25 cellular contexts compared by ENCODE assay signal in the genomic region with DNA sequence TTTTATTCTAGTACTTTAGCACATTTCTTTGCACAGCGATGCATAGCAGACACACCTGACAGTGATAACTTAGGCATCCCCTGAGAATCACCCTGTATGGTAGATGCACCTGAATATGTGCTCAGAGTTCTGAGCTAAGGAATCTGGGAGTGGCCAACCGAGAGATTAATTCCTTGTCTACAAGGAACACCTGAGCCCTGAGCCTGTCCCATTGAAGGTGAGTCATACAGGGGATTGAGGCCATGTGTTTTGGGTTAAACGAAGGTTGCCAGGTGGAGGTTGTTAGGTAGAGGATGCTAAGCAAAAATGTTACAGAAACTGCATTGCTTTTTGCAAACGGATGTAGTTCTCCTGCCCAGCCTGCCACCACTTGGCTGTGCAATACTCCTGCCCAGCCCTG.
"Had no signal": no experiment of that assay in that cellular context is flagged by ENCODE, and none has a peak within 500 bp of the region (broad histone marks: within the 10 kb centered on the region; RNA-seq: fewer than 3 reads in every experiment).

No MANE protein-coding gene starts in this region.

- H3K27me3 ChIP-seq: ascending aorta, gastroesophageal sphincter, testis, transverse colon, uterus had no signal

- H3K27me3 Mint-ChIP-seq: brain had no signal

- H3K27ac Mint-ChIP-seq: activated CD4-positive, alpha-beta memory T cell treated with anti-CD3 and anti-CD28 coated beads, Interleukin-2, amount 10 ng/mL, durations not matched to agents 7 days and 5 days; activated CD4-positive, alpha-beta T cell treated with anti-CD3 and anti-CD28 coated beads, Interleukin-2, amount 10 ng/mL, durations not matched to agents 7 days and 5 days; activated naive CD4-positive, alpha-beta T cell treated with anti-CD3 and anti-CD28 coated beads, Interleukin-2, amount 10 ng/mL, durations not matched to agents 7 days and 5 days; activated naive CD8-positive, alpha-beta T cell treated with anti-CD3 and anti-CD28 coated beads, Interleukin-2, amount 10 ng/mL, durations not matched to agents 7 days and 5 days; activated T-cell treated with anti-CD3 and anti-CD28 coated beads, Interleukin-2, amount 50 U/mL, for 24 hours; brain; nephron had no signal

- H3K36me3 Mint-ChIP-seq: activated naive CD4-positive, alpha-beta T cell treated with anti-CD3 and anti-CD28 coated beads, Interleukin-2, amount 10 ng/mL, durations not matched to agents 7 days and 5 days; activated naive CD8-positive, alpha-beta T cell treated with anti-CD3 and anti-CD28 coated beads, Interleukin-2, amount 10 ng/mL, durations not matched to agents 7 days and 5 days had no signal

- H3K36me3 ChIP-seq: ascending aorta, gastroesophageal sphincter, left ventricle myocardium inferior, transverse colon, uterus had no signal

- H3K4me1 Mint-ChIP-seq: activated CD4-positive, alpha-beta memory T cell treated with anti-CD3 and anti-CD28 coated beads, Interleukin-2, amount 10 ng/mL, durations not matched to agents 7 days and 5 days; activated CD4-positive, alpha-beta T cell treated with anti-CD3 and anti-CD28 coated beads, Interleukin-2, amount 10 ng/mL, durations not matched to agents 7 days and 5 days; activated naive CD4-positive, alpha-beta T cell treated with anti-CD3 and anti-CD28 coated beads, Interleukin-2, amount 10 ng/mL, durations not matched to agents 7 days and 5 days; activated naive CD8-positive, alpha-beta T cell treated with anti-CD3 and anti-CD28 coated beads, Interleukin-2, amount 10 ng/mL, durations not matched to agents 7 days and 5 days; brain had no signal

- H3K4me3 Mint-ChIP-seq: activated CD4-positive, alpha-beta memory T cell treated with anti-CD3 and anti-CD28 coated beads, Interleukin-2, amount 10 ng/mL, durations not matched to agents 7 days and 5 days; activated CD4-positive, alpha-beta T cell treated with anti-CD3 and anti-CD28 coated beads, Interleukin-2, amount 10 ng/mL, durations not matched to agents 7 days and 5 days; activated naive CD4-positive, alpha-beta T cell treated with anti-CD3 and anti-CD28 coated beads, Interleukin-2, amount 10 ng/mL, durations not matched to agents 7 days and 5 days; activated naive CD8-positive, alpha-beta T cell treated with anti-CD3 and anti-CD28 coated beads, Interleukin-2, amount 10 ng/mL, durations not matched to agents 7 days and 5 days; activated T-cell treated with anti-CD3 and anti-CD28 coated beads, Interleukin-2, amount 50 U/mL, for 24 hours; brain; nephron had no signal

- H3K9me3 Mint-ChIP-seq: activated CD4-positive, alpha-beta memory T cell treated with anti-CD3 and anti-CD28 coated beads, Interleukin-2, amount 10 ng/mL, durations not matched to agents 7 days and 5 days; activated CD4-positive, alpha-beta T cell treated with anti-CD3 and anti-CD28 coated beads, Interleukin-2, amount 10 ng/mL, durations not matched to agents 7 days and 5 days; activated naive CD4-positive, alpha-beta T cell treated with anti-CD3 and anti-CD28 coated beads, Interleukin-2, amount 10 ng/mL, durations not matched to agents 7 days and 5 days; activated naive CD8-positive, alpha-beta T cell treated with anti-CD3 and anti-CD28 coated beads, Interleukin-2, amount 10 ng/mL, durations not matched to agents 7 days and 5 days; activated T-cell treated with anti-CD3 and anti-CD28 coated beads, Interleukin-2, amount 50 U/mL, for 24 hours; brain; nephron had no signal

- H3K9me3 ChIP-seq: ascending aorta, gastroesophageal sphincter, left ventricle myocardium inferior, testis, transverse colon, uterus had no signal

- ATAC-seq: gastroesophageal sphincter, right cardiac atrium had no signal

- DNase-seq: activated CD4-positive, alpha-beta memory T cell treated with anti-CD3 and anti-CD28 coated beads, Interleukin-2, amount 10 ng/mL, durations not matched to agents 7 days and 5 days; activated CD4-positive, alpha-beta T cell treated with anti-CD3 and anti-CD28 coated beads for 1 hour; activated CD4-positive, alpha-beta T cell treated with anti-CD3 and anti-CD28 coated beads, Interleukin-2, amount 10 ng/mL, durations not matched to agents 7 days and 5 days; activated CD8-positive, alpha-beta memory T cell treated with anti-CD3 and anti-CD28 coated beads, Interleukin-2, amount 50 U/mL, for 48 hours; activated gamma-delta T cell; activated naive CD4-positive, alpha-beta T cell treated with anti-CD3 and anti-CD28 coated beads, Interleukin-2, amount 10 ng/mL, durations not matched to agents 7 days and 5 days; activated naive CD8-positive, alpha-beta T cell treated with anti-CD3 and anti-CD28 coated beads, Interleukin-2, amount 10 ng/mL, durations not matched to agents 7 days and 5 days; activated T-cell treated with anti-CD3 and anti-CD28 coated beads, Interleukin-2, amount 50 U/mL, for 24 hours; effector memory CD4-positive, alpha-beta T cell; head of caudate nucleus; kidney glomerular epithelial cell; left ventricle myocardium inferior; right cardiac atrium; stimulated activated naive CD4-positive, alpha-beta T cell treated with Interleukin-2 at 50 U/mL for 16 hours; T-helper 2 cell; testis; transverse colon; uterus had no signal

- H3K4me3 ChIP-seq: ascending aorta, coronary artery, dorsolateral prefrontal cortex, gastroesophageal sphincter, left ventricle myocardium inferior, lung, testis, transverse colon, uterus had no signal

- H3K4me1 ChIP-seq: gastroesophageal sphincter, left ventricle myocardium inferior, testis, transverse colon, uterus had no signal

- H3K27ac ChIP-seq: ascending aorta, coronary artery, gastroesophageal sphincter, left ventricle myocardium inferior, testis, transverse colon, uterus had no signal
